In genomic region chr9:95091971-95092320, GRCh38 we compare ENCODE assay signal across 11 cellular contexts.
DNase-seq lines count a peak whose midpoint lies in the region; FAIRE-seq and TF ChIP-seq lines count a peak whose summit lies in the region.
"Had no signal": no experiment of that assay in that cellular context is flagged by ENCODE, and none has a peak within 500 bp of the region (broad histone marks: within the 10 kb centered on the region; RNA-seq: fewer than 3 reads in every experiment).

No MANE protein-coding gene starts in this region.

- peak overlapping the region; percentile 69 for H4K8ac ChIP-seq in trophoblast cell (ENCODE audit: low read depth, low read length)

- peak overlapping the region; percentile 85 for H3K4ac ChIP-seq in trophoblast cell (ENCODE audit: low read depth, low read length)

- FAIRE-seq in GM12891 (lab: Jason Lieb, UNC): no peak

- H3K18ac ChIP-seq in trophoblast cell (ENCODE audit: low read length): peak overlapping the region; percentile 94

- H2BK120ac ChIP-seq in trophoblast cell (ENCODE audit: insufficient read depth, low read length, poor library complexity): peak overlapping the region; percentile 79

- POLR2A ChIA-PET in Caco-2 (lab: Charles Lee): no interaction called here

- H3K4me2 ChIP-seq in trophoblast cell (ENCODE audit: low read length): peak overlapping the region; percentile 26

- peaks cover 73% of the 10 kb centered on the region for H3K36me3 Mint-ChIP-seq in Caco-2 (ENCODE audit: insufficient read depth, unreplicated experiment)
- H3K36me3 Mint-ChIP-seq: activated naive CD4-positive, alpha-beta T cell treated with anti-CD3 and anti-CD28 coated beads, Interleukin-2, amount 50 U/mL, for 72 hours had no signal

- H3K36me3 ChIP-seq in Caco-2 (ENCODE audit: control insufficient read depth, insufficient read depth, low read length) (peaks cover 3% of the 10 kb centered on the region; the same call in 1 of the 2 replicates), SJSA1 (peaks cover 29% of the 10 kb centered on the region), trophoblast cell (ENCODE audit: control insufficient read depth in 1 of 2, insufficient read depth in 2 of 2, low read length in 2 of 2) (peaks cover 11 to 17% of the 10 kb centered on the region in 2 experiments)

- peaks cover 29% of the 10 kb centered on the region for H3K4me1 Mint-ChIP-seq in Caco-2 (ENCODE audit: low read depth, unreplicated experiment)

- H2BK12ac ChIP-seq in trophoblast cell (ENCODE audit: low read length): peak overlapping the region; percentile 65

- no peaks in the 10 kb centered on the region for H3K9me3 Mint-ChIP-seq in Caco-2 (ENCODE audit: unreplicated experiment)
- H3K9me3 Mint-ChIP-seq: activated naive CD4-positive, alpha-beta T cell treated with anti-CD3 and anti-CD28 coated beads, Interleukin-2, amount 50 U/mL, for 72 hours had no signal

- peak overlapping the region; percentile 89 for H2AK5ac ChIP-seq in trophoblast cell (ENCODE audit: low read length)

- H3K79me2 ChIP-seq in trophoblast cell (ENCODE audit: control insufficient read depth, insufficient read depth, low read length, poor library complexity): peaks cover 4% of the 10 kb centered on the region

- peak overlapping the region; percentile 75 for H3K14ac ChIP-seq in trophoblast cell (ENCODE audit: low read length)

- peak in 1 of 2 experiments; percentile 30 for DNase-seq in Caco-2
- DNase-seq in SJSA1 (ENCODE audit: low read depth in 1 of 2, low spot score in 2 of 2): no peak
- DNase-seq in fibroblast of peridontal ligament (ENCODE audit: extremely low read depth): peak; percentile 66
- DNase-seq in trophoblast cell: no peak
- DNase-seq in GM12891 (ENCODE audit: insufficient read length, low spot score): no peak
- DNase-seq in NOMO-1 treated with DMSO at 0.1 percent for 48 hours (lab: John Stamatoyannopoulos, UW; ENCODE audit: unreplicated experiment): no peak
- no peak for DNase-seq in NCI-H1048 (lab: John Stamatoyannopoulos, UW)
- DNase-seq in NCI-H2171 treated with DMSO at 0.1 percent for 48 hours (lab: John Stamatoyannopoulos, UW): no peak
- DNase-seq: DMS153 had no signal

- H2AFZ ChIP-seq in trophoblast cell (ENCODE audit: insufficient read depth, low read length, poor library complexity): no peak overlapping the region

- H3K27me3 ChIP-seq in Caco-2 (replicated peaks; ENCODE audit: control insufficient read depth, insufficient read depth, low read length): no peaks in the 10 kb centered on the region
- no peaks in the 10 kb centered on the region for H3K27me3 ChIP-seq in SJSA1 (replicated peaks)
- H3K27me3 ChIP-seq in trophoblast cell (ENCODE audit: insufficient read depth, low read length): no peaks in the 10 kb centered on the region

- H3K79me1 ChIP-seq in trophoblast cell (ENCODE audit: low read length): peaks cover 33% of the 10 kb centered on the region

- H3K4me1 ChIP-seq in Caco-2 (peaks cover 31% of the 10 kb centered on the region), SJSA1 (replicated peaks) (peaks cover 98% of the 10 kb centered on the region), trophoblast cell (ENCODE audit: control insufficient read depth in 1 of 2, insufficient read depth in 2 of 2, low read length in 2 of 2) (peaks cover 38 to 57% of the 10 kb centered on the region in 2 experiments)

- peak overlapping the region; percentile 90 for H3K27ac ChIP-seq in SJSA1
- peak overlapping the region; percentile 99 for H3K27ac ChIP-seq in trophoblast cell (ENCODE audit: low read depth, low read length)

- no CpG with 5 or more reads among the region's 4 CpGs for WGBS in trophoblast cell (ENCODE audit: extremely low coverage, insufficient coverage, insufficient read length)

- CTCF ChIA-PET in Caco-2 (lab: Charles Lee): interaction anchor here (0.8 kb wide), 1 partner anchor 742 kb away, joined by 3 read pairs; no protein-coding TSS in a partner anchor

- BruUV-seq in Caco-2 (replicated peaks; lab: Mats Ljungman, UMichigan): no TSS peak

- peak overlapping the region; percentile 96 for H2BK5ac ChIP-seq in trophoblast cell (ENCODE audit: low read depth, low read length, poor library complexity)

- peak overlapping the region; percentile 62 for H4K12ac ChIP-seq in trophoblast cell (ENCODE audit: low read depth, low read length)

- intact Hi-C loops in Caco-2 (cut with micrococcal nuclease; ENCODE audit: unreplicated experiment): no loop called here

- H3K4me3 Mint-ChIP-seq in Caco-2 (ENCODE audit: unreplicated experiment): no peak overlapping the region

- H3K4me3 ChIP-seq in Caco-2 (ENCODE audit: low read depth, low read length) (no peak overlapping the region), SJSA1 (no peak overlapping the region), trophoblast cell (ENCODE audit: low read depth, low read length) (no peak overlapping the region)
- H3K4me3 ChIP-seq: SK-N-MC had no signal

- H3K27ac Mint-ChIP-seq in Caco-2 (ENCODE audit: unreplicated experiment): peak overlapping the region; percentile 21

- H4K91ac ChIP-seq in trophoblast cell (ENCODE audit: low read depth, low read length): peak overlapping the region; percentile 82

- H3K23ac ChIP-seq in trophoblast cell (ENCODE audit: low read length): no peak overlapping the region

- H3K9me3 ChIP-seq in Caco-2 (no peaks in the 10 kb centered on the region), SJSA1 (replicated peaks) (no peaks in the 10 kb centered on the region), trophoblast cell (ENCODE audit: insufficient read depth, low read depth, low read length) (no peaks in the 10 kb centered on the region)

- TF ChIP-seq CTCF in Caco-2 (IDR thresholded peaks at IDR 0.05; ENCODE audit: insufficient read depth in 1 of 2, low read depth in 1 of 2, low read length in 1 of 2, severe bottlenecking in 1 of 2, unreplicated experiment in 1 of 2): no peak

- no peak overlapping the region for H3K9ac ChIP-seq in trophoblast cell (ENCODE audit: low read length)

- TF ChIP-seq POLR2A in GM12891 (IDR thresholded peaks at IDR 0.05; ENCODE audit: low read depth, low read length): no peak

- H3K27me3 Mint-ChIP-seq in Caco-2 (ENCODE audit: insufficient read depth, unreplicated experiment): no peaks in the 10 kb centered on the region

TF ChIP-seq in GM12891, 5 proteins besides CTCF, POLR2A, EP300 and RAD21:
- TF ChIP-seq TAF1 (IDR thresholded peaks at IDR 0.05; ENCODE audit: low read depth, low read length) (no peak), PAX5 (IDR thresholded peaks at IDR 0.05; ENCODE audit: insufficient read depth, low read length, severe bottlenecking) (no peak), POU2F2 (IDR thresholded peaks at IDR 0.05; ENCODE audit: low read depth, low read length) (no peak)
